Comparison of ENCODE assay signal across 1 cellular context in genomic region chr10:92830478-92831389, GRCh38.
TF ChIP-seq lines count a peak whose summit lies in the region.

No MANE protein-coding gene starts in this region.

TF ChIP-seq in GM23338, 12 proteins besides CTCF, POLR2A, EP300 and RAD21 (continued from another document):
- no peak for TF ChIP-seq ETS1 (IDR thresholded peaks at IDR 0.05)
- no peak for TF ChIP-seq POLR2AphosphoS5 (IDR thresholded peaks at IDR 0.05; ENCODE audit: low read depth)
- no peak for TF ChIP-seq NANOG (IDR thresholded peaks at IDR 0.05; ENCODE audit: borderline replicate concordance)
